In genomic region chr6:106519460-106520394, GRCh38 we compare ENCODE assay signal across 8 cellular contexts.
DNase-seq lines count a peak whose midpoint lies in the region; ATAC-seq and TF ChIP-seq lines count a peak whose summit lies in the region.

No MANE protein-coding gene starts in this region.

- H3K4me1 Mint-ChIP-seq in activated CD8-positive, alpha-beta memory T cell treated with anti-CD3 and anti-CD28 coated beads, Interleukin-2, amount 10 ng/mL, durations not matched to agents 7 days and 5 days = peaks cover 55% of the 10 kb centered on the region

- no peaks in the 10 kb centered on the region for H3K9me3 Mint-ChIP-seq in activated CD8-positive, alpha-beta memory T cell treated with anti-CD3 and anti-CD28 coated beads, Interleukin-2, amount 10 ng/mL, durations not matched to agents 7 days and 5 days (ENCODE audit: low read depth)

- peak; percentile 51 for ATAC-seq in HG02678 (IDR thresholded peaks at IDR 0.05; ENCODE audit: unreplicated experiment)
- ATAC-seq in activated CD8-positive, alpha-beta memory T cell treated with anti-CD3 and anti-CD28 coated beads, Interleukin-2, amount 10 ng/mL, durations not matched to agents 7 days and 5 days = peak; percentile 66

- CTCF ChIA-PET in activated CD8-positive, alpha-beta memory T cell treated with anti-CD3 and anti-CD28 coated beads, Interleukin-2, amount 10 ng/mL, durations not matched to agents 7 days and 5 days (lab: Charles Lee) = interaction anchor here (1.2 to 8.5 kb wide), 2 partner anchors 8 to 73 kb away, joined by 3 to 125 read pairs; no protein-coding TSS in a partner anchor

- peak overlapping the region; percentile 52 for H3K4me3 ChIP-seq in fibroblast of mammary gland (ENCODE audit: control insufficient read depth, low read depth, low read length)

- in situ Hi-C loops in GM13976 (cut with MboI; ENCODE audit: low sequenced_read_pairs, unreplicated experiment) = no loop called here

- DNase-seq in GM13976 (ENCODE audit: low spot score) (peak; percentile 29), fibroblast of mammary gland (ENCODE audit: low read depth) (peak; percentile 100), NCI-H1694 (lab: John Stamatoyannopoulos, UW) (no peak), amygdala (lab: John Stamatoyannopoulos, UW) (no peak)
- DNase-seq in NK-92 treated with Interleukin-12 subunit alpha and Interleukin-12 subunit beta, amount 100 ng/mL, for 24 hours (lab: John Stamatoyannopoulos, UW) = peak; percentile 75
- peak; percentile 95 for DNase-seq in activated CD8-positive, alpha-beta memory T cell treated with anti-CD3 and anti-CD28 coated beads, Interleukin-2, amount 10 ng/mL, durations not matched to agents 7 days and 5 days
- DNase-seq in stimulated activated CD4-positive, alpha-beta T cell treated with anti-CD3 and anti-CD28 coated beads, Interleukin-12 subunit alpha, Interleukin-12 subunit beta, amount 100 ng/mL, for 24 hours (ENCODE audit: low read depth in 2 of 2) = peak; percentile 63 to 70

- H3K4me3 Mint-ChIP-seq in activated CD8-positive, alpha-beta memory T cell treated with anti-CD3 and anti-CD28 coated beads, Interleukin-2, amount 10 ng/mL, durations not matched to agents 7 days and 5 days = peak overlapping the region; percentile 83

- no peaks in the 10 kb centered on the region for H3K27me3 Mint-ChIP-seq in activated CD8-positive, alpha-beta memory T cell treated with anti-CD3 and anti-CD28 coated beads, Interleukin-2, amount 10 ng/mL, durations not matched to agents 7 days and 5 days

- H3K27ac Mint-ChIP-seq in activated CD8-positive, alpha-beta memory T cell treated with anti-CD3 and anti-CD28 coated beads, Interleukin-2, amount 10 ng/mL, durations not matched to agents 7 days and 5 days = peak overlapping the region; percentile 97

- peaks cover 43% of the 10 kb centered on the region for H3K36me3 Mint-ChIP-seq in activated CD8-positive, alpha-beta memory T cell treated with anti-CD3 and anti-CD28 coated beads, Interleukin-2, amount 10 ng/mL, durations not matched to agents 7 days and 5 days

- TF ChIP-seq CTCF in GM13976 (IDR thresholded peaks at IDR 0.05; ENCODE audit: borderline replicate concordance, control extremely low read depth, extremely low read depth, insufficient read depth, missing control alignments) (no peak), fibroblast of mammary gland (conservative IDR thresholded peaks at IDR 0.05; ENCODE audit: control insufficient read depth, insufficient read depth, low read depth, low read length) (no peak)

Comparison
In these comparisons a context has a peak if more than half of its experiments do, and no peak if none do; other contexts are left out.
1. DNase-seq: peak in GM13976 (single experiment), NK-92 treated with Interleukin-12 subunit alpha and Interleukin-12 subunit beta, amount 100 ng/mL, for 24 hours (single experiment), activated CD8-positive, alpha-beta memory T cell treated with anti-CD3 and anti-CD28 coated beads, Interleukin-2, amount 10 ng/mL, durations not matched to agents 7 days and 5 days (single experiment), fibroblast of mammary gland (single experiment) and stimulated activated CD4-positive, alpha-beta T cell treated with anti-CD3 and anti-CD28 coated beads, Interleukin-12 subunit alpha, Interleukin-12 subunit beta, amount 100 ng/mL, for 24 hours (2 of 2); none in NCI-H1694 (single experiment) and amygdala (0 of 56).